Comparison of ENCODE assay signal across 8 cellular contexts in the genomic region with DNA sequence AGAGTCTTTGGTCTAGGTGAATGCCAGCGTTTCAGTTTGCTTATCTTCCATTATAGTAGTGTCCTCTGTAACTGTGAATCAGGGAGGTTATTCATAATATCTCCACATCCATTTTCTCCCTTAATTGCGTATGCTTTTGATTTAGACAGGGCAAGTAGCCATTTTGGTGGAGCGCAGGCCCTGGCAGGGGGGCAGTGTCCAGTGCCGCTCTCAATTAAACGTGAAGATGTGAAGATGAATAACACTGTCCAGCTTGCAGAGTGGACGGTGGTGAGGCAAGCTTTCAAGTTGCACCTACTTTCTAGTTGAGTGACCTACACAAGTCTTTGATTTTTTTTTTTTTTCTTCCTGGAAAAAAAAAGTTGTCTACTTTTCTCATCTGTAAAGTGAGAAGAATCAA. TPM values are rescaled to one million over a fixed set of nuclear protein-coding genes. Genes with fewer than 3 reads are reported as not detected.
DNase-seq lines count a peak whose midpoint lies in the region; ATAC-seq and TF ChIP-seq lines count a peak whose summit lies in the region.

No MANE protein-coding gene starts in this region.

- H3K79me2 ChIP-seq in parathyroid adenoma: peaks cover 61% of the 10 kb centered on the region

- peak overlapping the region; percentile 60 for H3K4me2 ChIP-seq in parathyroid adenoma (ENCODE audit: low read length)

- H3K36me3 Mint-ChIP-seq in CD8-positive, alpha-beta memory T cell: peaks cover 0 to 32% (median 5%) of the 10 kb centered on the region in 3 donors

- ATAC-seq in HG02610 (IDR thresholded peaks at IDR 0.05; ENCODE audit: unreplicated experiment): no peak

- H3K9ac ChIP-seq in parathyroid adenoma: no peak overlapping the region

- no peak for TF ChIP-seq CTCF in VCaP (conservative IDR thresholded peaks at IDR 0.05)
- TF ChIP-seq CTCF in epithelial cell of proximal tubule (conservative IDR thresholded peaks at IDR 0.05; ENCODE audit: low read depth, low read length): no peak
- no peak for TF ChIP-seq CTCF in parathyroid adenoma (IDR thresholded peaks at IDR 0.05)

- CTCF ChIA-PET in CD8-positive, alpha-beta memory T cell (lab: Charles Lee): interaction anchor here (0.9 to 27.0 kb wide), 6 partner anchors 11 to 45 kb away, joined by 3 to 498 read pairs (median 30); no protein-coding TSS in a partner anchor

- no peaks in the 10 kb centered on the region for H3K9me3 Mint-ChIP-seq in CD8-positive, alpha-beta memory T cell

- peak overlapping the region; percentile 88 to 99 (median 99) for H3K4me3 Mint-ChIP-seq in CD8-positive, alpha-beta memory T cell

- H3K27ac Mint-ChIP-seq in CD8-positive, alpha-beta memory T cell: peak overlapping the region; percentile 84 to 99 (median 95)

- H3K4me3 ChIP-seq in CD8-positive, alpha-beta memory T cell (ENCODE audit: low read length): peak overlapping the region; percentile 58
- H3K4me3 ChIP-seq in epithelial cell of proximal tubule (ENCODE audit: low read depth, low read length): peak overlapping the region; percentile 20
- H3K4me3 ChIP-seq in parathyroid adenoma (ENCODE audit: low read depth, low read length): no peak overlapping the region

- peak overlapping the region; percentile 45 for H2AFZ ChIP-seq in parathyroid adenoma

- peaks cover 79 to 86% (median 80%) of the 10 kb centered on the region in 3 donors for H3K4me1 Mint-ChIP-seq in CD8-positive, alpha-beta memory T cell

- no peaks in the 10 kb centered on the region for H3K36me3 ChIP-seq in CD8-positive, alpha-beta memory T cell (ENCODE audit: insufficient read depth, low read length)
- H3K36me3 ChIP-seq in parathyroid adenoma (ENCODE audit: control insufficient read depth, insufficient read depth, low read length): no peaks in the 10 kb centered on the region

- no peaks in the 10 kb centered on the region for H3K27me3 ChIP-seq in CD8-positive, alpha-beta memory T cell (ENCODE audit: insufficient read depth, low read length, poor library complexity, severe bottlenecking)
- H3K27me3 ChIP-seq in parathyroid adenoma (ENCODE audit: control insufficient read depth, insufficient read depth, low read length): no peaks in the 10 kb centered on the region

- H3K9me3 ChIP-seq in CD8-positive, alpha-beta memory T cell (ENCODE audit: low read length): no peaks in the 10 kb centered on the region
- H3K9me3 ChIP-seq in parathyroid adenoma (ENCODE audit: control insufficient read depth, low read length): no peaks in the 10 kb centered on the region

- peaks cover 80% of the 10 kb centered on the region for H3K4me1 ChIP-seq in CD8-positive, alpha-beta memory T cell (ENCODE audit: insufficient read depth, low read length)
- H3K4me1 ChIP-seq in parathyroid adenoma: peaks cover 72% of the 10 kb centered on the region

- POLR2A ChIA-PET in CD8-positive, alpha-beta memory T cell (lab: Charles Lee): interaction anchor here (0.6 to 3.2 kb wide), 7 partner anchors 13 to 63 kb away, joined by 3 to 28 read pairs (median 5); no protein-coding TSS in a partner anchor

- no peak for DNase-seq in CD8-positive, alpha-beta memory T cell
- DNase-seq in epithelial cell of proximal tubule (ENCODE audit: low read depth) (no peak), NCI-H82 treated with DMSO at 0.1 percent for 48 hours (lab: John Stamatoyannopoulos, UW; ENCODE audit: unreplicated experiment) (no peak), NCI-H526 treated with DMSO at 0.1 percent for 48 hours (lab: John Stamatoyannopoulos, UW) (no peak), NCI-H510A treated with DMSO at 0.1 percent for 48 hours (lab: John Stamatoyannopoulos, UW) (no peak)

- H3K27ac ChIP-seq in CD8-positive, alpha-beta memory T cell (ENCODE audit: low read depth, low read length): peak overlapping the region; percentile 14
- H3K27ac ChIP-seq in VCaP: peak overlapping the region; percentile 99
- peak overlapping the region; percentile 92 for H3K27ac ChIP-seq in parathyroid adenoma

- H3K27me3 Mint-ChIP-seq in CD8-positive, alpha-beta memory T cell: no peaks in the 10 kb centered on the region

RNA-seq across cellular contexts. Expression of a gene that starts 4.5 kb away (rescaled TPM):
- total RNA-seq in CD8-positive, alpha-beta memory T cell: 10 to 100 TPM; 46.1 to 46.8 TPM
- polyA plus RNA-seq in CD8-positive, alpha-beta memory T cell: 220 TPM
- 96.7 and 139 TPM in 2 replicates for total RNA-seq in epithelial cell of proximal tubule

RNA-seq across cellular contexts. Expression of a gene that starts 50.3 kb away (rescaled TPM):
- 1 to 10 TPM; 8.1 to 8.3 TPM for total RNA-seq in CD8-positive, alpha-beta memory T cell
- 9.4 TPM for polyA plus RNA-seq in CD8-positive, alpha-beta memory T cell
- total RNA-seq in epithelial cell of proximal tubule: 50.5 and 52.0 TPM in 2 replicates

Comparison
In these comparisons a context has a peak if more than half of its experiments do, and no peak if none do; other contexts are left out.
1. H3K27ac ChIP-seq: peak in every context shown above with its lines; median percentile 99 in VCaP; 92 in parathyroid adenoma; 14 in CD8-positive, alpha-beta memory T cell.